In the genomic region with DNA sequence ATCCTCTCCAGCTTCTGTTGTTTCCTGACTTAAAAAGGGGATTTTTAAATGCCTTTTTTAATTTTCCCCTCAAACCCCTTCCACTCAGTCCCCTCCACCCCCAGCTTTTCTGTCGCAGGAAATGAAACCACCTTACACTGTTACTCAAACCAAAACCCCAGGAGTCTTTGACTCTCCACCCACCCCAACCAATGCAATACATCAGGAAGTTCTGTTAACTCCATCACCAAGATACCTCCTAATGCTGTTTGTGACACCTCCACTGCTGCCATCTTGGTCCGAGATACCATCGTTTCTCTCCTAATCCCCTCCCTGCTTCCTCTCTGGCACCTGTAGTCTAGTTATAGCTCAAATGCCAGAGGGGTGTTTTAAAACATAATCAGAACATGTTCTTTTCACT, we compare ENCODE assay signal across 9 cellular contexts. TPM values are rescaled to one million over a fixed set of nuclear protein-coding genes. Genes with fewer than 3 reads are reported as not detected.
DNase-seq lines count a peak whose midpoint lies in the region; ATAC-seq, FAIRE-seq and TF ChIP-seq lines count a peak whose summit lies in the region.
"Had no signal": no experiment of that assay in that cellular context is flagged by ENCODE, and none has a peak within 500 bp of the region (broad histone marks: within the 10 kb centered on the region; RNA-seq: fewer than 3 reads in every experiment).

No MANE protein-coding gene starts in this region.

- no peak overlapping the region for H3K4me3 Mint-ChIP-seq in dendritic cell treated with granulocyte-macrophage colony-stimulating factor and Interleukin-4, amounts not matched to agents 40 ng/mL and 50 ng/mL, for 4 days

- no peak for FAIRE-seq in H54 (lab: Jason Lieb, UNC)

- intact Hi-C loops in dendritic cell treated with granulocyte-macrophage colony-stimulating factor and Interleukin-4, amounts not matched to agents 40 ng/mL and 50 ng/mL, for 4 days (cut with micrococcal nuclease), result no loop called here
- intact Hi-C loops in breast epithelium (cut with DNase I; ENCODE audit: low total_unique reads), result no loop called here

- TF ChIP-seq CTCF in breast epithelium (IDR thresholded peaks at IDR 0.05), result no peak

- no peaks in the 10 kb centered on the region for H3K27me3 Mint-ChIP-seq in dendritic cell treated with granulocyte-macrophage colony-stimulating factor and Interleukin-4, amounts not matched to agents 40 ng/mL and 50 ng/mL, for 4 days

- peaks cover 8% of the 10 kb centered on the region for H3K9me3 Mint-ChIP-seq in dendritic cell treated with granulocyte-macrophage colony-stimulating factor and Interleukin-4, amounts not matched to agents 40 ng/mL and 50 ng/mL, for 4 days

- H3K9me3 ChIP-seq in breast epithelium, result no peaks in the 10 kb centered on the region
- H3K9me3 ChIP-seq: SK-N-SH had no signal

- no peak for DNase-seq in H54 (ENCODE audit: insufficient read length, low spot score)
- DNase-seq in GDM1 (lab: John Stamatoyannopoulos, UW), result no peak
- no peak for DNase-seq in NCI-H1930 (lab: John Stamatoyannopoulos, UW)
- DNase-seq in breast epithelium (ENCODE audit: low spot score in 2 of 2), result no peak
- DNase-seq: SK-N-SH had no signal

- TF ChIP-seq POLR2A in H54 (IDR thresholded peaks at IDR 0.05; ENCODE audit: low read depth, low read length), result no peak
- TF ChIP-seq POLR2A in breast epithelium (IDR thresholded peaks at IDR 0.05), result no peak

- no peaks in the 10 kb centered on the region for H3K27me3 ChIP-seq in breast epithelium

- H3K4me1 Mint-ChIP-seq in dendritic cell treated with granulocyte-macrophage colony-stimulating factor and Interleukin-4, amounts not matched to agents 40 ng/mL and 50 ng/mL, for 4 days (ENCODE audit: low read depth), result peaks cover 43% of the 10 kb centered on the region

- H3K36me3 ChIP-seq in breast epithelium, result no peaks in the 10 kb centered on the region

- H3K27ac Mint-ChIP-seq in dendritic cell treated with granulocyte-macrophage colony-stimulating factor and Interleukin-4, amounts not matched to agents 40 ng/mL and 50 ng/mL, for 4 days, result peak overlapping the region; percentile 24

- H3K36me3 Mint-ChIP-seq in dendritic cell treated with granulocyte-macrophage colony-stimulating factor and Interleukin-4, amounts not matched to agents 40 ng/mL and 50 ng/mL, for 4 days (ENCODE audit: low read depth), result peaks cover 7% of the 10 kb centered on the region

- no peaks in the 10 kb centered on the region for H3K4me1 ChIP-seq in breast epithelium

- ATAC-seq in GM18502 (IDR thresholded peaks at IDR 0.05; ENCODE audit: poor library complexity, unreplicated experiment) (peak; percentile 94), GM21381 (IDR thresholded peaks at IDR 0.05; ENCODE audit: unreplicated experiment) (peak; percentile 90), HG03432 (IDR thresholded peaks at IDR 0.05; ENCODE audit: unreplicated experiment) (peak; percentile 97)

- H3K27ac ChIP-seq in breast epithelium, result no peak overlapping the region

- no peak overlapping the region for H3K4me3 ChIP-seq in breast epithelium

RNA-seq across cellular contexts. Expression of gene CPM, which starts 25.4 kb away (rescaled TPM):
- total RNA-seq in breast epithelium, result 1,000 to 10,000 TPM in 1 of 3 donors, 10 to 100 TPM in 2; 63.4 to 1,281 (median 78.3) TPM
